In genomic region chr11:132632641-132633124, GRCh38 we compare ENCODE assay signal across 10 cellular contexts.
DNase-seq lines count a peak whose midpoint lies in the region; ATAC-seq, FAIRE-seq and TF ChIP-seq lines count a peak whose summit lies in the region.
"Had no signal": no experiment of that assay in that cellular context is flagged by ENCODE, and none has a peak within 500 bp of the region (broad histone marks: within the 10 kb centered on the region; RNA-seq: fewer than 3 reads in every experiment).

No MANE protein-coding gene starts in this region.

- ATAC-seq in HG02623 (IDR thresholded peaks at IDR 0.05; ENCODE audit: unreplicated experiment) (no peak), Right ventricle myocardium superior (ENCODE audit: poor library complexity) (no peak), HG03097 (IDR thresholded peaks at IDR 0.05; ENCODE audit: low FRiP score, unreplicated experiment) (no peak)

- H3K4me3 ChIP-seq in epithelial cell of esophagus (ENCODE audit: low read length) = no peak overlapping the region
- H3K4me3 ChIP-seq in skeletal muscle cell (ENCODE audit: low read depth, low read length) = no peak overlapping the region
- H3K4me3 ChIP-seq: coronary artery had no signal

- TF ChIP-seq CTCF in epithelial cell of esophagus (IDR thresholded peaks at IDR 0.05; ENCODE audit: insufficient read depth, low read depth, low read length, missing control alignments) = no peak

- DNase-seq in H4 (ENCODE audit: low spot score) (peak; percentile 91), RCC 7860 (ENCODE audit: low spot score) (peak; percentile 98), epithelial cell of esophagus (ENCODE audit: low read depth) (peak; percentile 86), skeletal muscle cell (ENCODE audit: low read depth) (peak; percentile 93), HuH-7.5 (ENCODE audit: low spot score) (no peak), Right ventricle myocardium superior (no peak)
- DNase-seq: activated CD4-positive, alpha-beta T cell treated with anti-CD3 and anti-CD28 coated beads, Interleukin-2, amount 10 ng/mL, durations not matched to agents 7 days and 5 days had no signal

- FAIRE-seq in RCC 7860 (lab: Jason Lieb, UNC) = peak; percentile 96

- intact Hi-C loops in Right ventricle myocardium superior (cut with DNase I) = no loop called here

Comparison
In these comparisons a context has a peak if more than half of its experiments do, and no peak if none do; other contexts are left out.
1. DNase-seq: peak in H4 (single experiment), RCC 7860 (single experiment), epithelial cell of esophagus (single experiment) and skeletal muscle cell (single experiment); none in HuH-7.5 (single experiment) and Right ventricle myocardium superior (single experiment).